In the genomic region with DNA sequence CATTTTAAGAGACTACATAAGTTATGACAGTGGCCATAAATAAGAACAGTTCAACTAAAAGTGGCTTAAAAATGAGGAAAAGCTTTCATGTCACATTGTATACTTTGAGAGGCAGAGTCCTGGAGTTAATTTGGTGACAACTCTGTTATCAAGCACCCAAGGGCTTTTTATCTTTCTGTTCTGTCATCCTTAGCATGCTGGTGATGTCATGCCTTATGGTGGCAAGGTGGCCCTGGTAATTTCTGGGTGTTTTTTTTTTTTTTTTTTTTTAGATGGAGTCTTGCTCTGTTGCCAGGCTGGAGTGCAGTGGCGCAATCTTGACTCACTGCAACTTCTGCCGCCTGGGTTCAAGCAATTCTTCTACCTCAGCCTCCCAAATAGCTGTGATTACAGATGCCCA, we compare ENCODE assay signal across 36 cellular contexts.
"Had no signal": no experiment of that assay in that cellular context is flagged by ENCODE, and none has a peak within 500 bp of the region (broad histone marks: within the 10 kb centered on the region; RNA-seq: fewer than 3 reads in every experiment).

No MANE protein-coding gene starts in this region.

- H3K27me3 ChIP-seq: MG63 had no signal

- H3K4me2 ChIP-seq: KMS-11 had no signal

- H3K27ac ChIP-seq: KMS-11 had no signal

- H3K9ac ChIP-seq: KMS-11 had no signal

- H3K4me3 ChIP-seq: MG63 had no signal

- DNase-seq: Karpas-422, Kasumi-1, MG63, MM.1S, MV-4-11, NCI-H1048, NCI-H1092, NCI-H1092 treated with DMSO at 0.1 percent for 48 hours, NCI-H1105, NCI-H1105 treated with DMSO at 0.1 percent for 48 hours, NCI-H1417, NCI-H1417 treated with DMSO at 0.1 percent for 48 hours, NCI-H1436, NCI-H1436 treated with DMSO at 0.1 percent for 48 hours, NCI-H146, NCI-H1694, NCI-H1694 treated with DMSO at 0.1 percent for 48 hours, NCI-H187, NCI-H187 treated with DMSO at 0.1 percent for 48 hours, NCI-H1930, NCI-H2029, NCI-H2029 treated with DMSO at 0.1 percent for 48 hours, NCI-H2081, NCI-H2081 treated with DMSO at 0.1 percent for 48 hours, NCI-H2107, NCI-H2171, NCI-H2171 treated with DMSO at 0.1 percent for 48 hours, NCI-H2227 treated with DMSO at 0.1 percent for 48 hours, NCI-H226, NCI-H345, NCI-H446, NCI-H446 treated with DMSO at 0.1 percent for 48 hours, NCI-H510A, NCI-H510A treated with DMSO at 0.1 percent for 48 hours, NCI-H524 had no signal

- H3K36me3 ChIP-seq: MG63 had no signal

- H3K9me3 ChIP-seq: MG63 had no signal
